In the genomic region with DNA sequence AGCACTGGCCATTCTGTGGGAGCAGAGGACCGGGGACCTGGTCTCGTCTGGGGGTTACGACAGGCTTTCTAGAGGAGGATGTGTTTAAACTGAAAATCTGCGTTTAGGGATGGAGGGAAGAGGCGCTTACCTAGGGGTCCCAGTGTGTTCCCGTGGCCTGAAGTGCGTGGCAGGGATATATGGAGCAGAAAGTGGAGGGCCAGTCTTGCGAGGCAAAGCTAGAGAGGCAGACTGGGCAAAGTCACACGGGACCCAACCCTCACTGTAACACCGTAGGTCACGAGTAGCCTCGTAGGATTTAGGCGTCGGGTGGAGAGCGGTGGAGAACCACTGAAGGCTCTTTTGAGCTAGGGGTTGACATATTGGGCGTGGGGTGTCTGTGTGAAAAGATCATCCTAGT, we compare ENCODE assay signal across 23 cellular contexts. TPM values are rescaled to one million over a fixed set of nuclear protein-coding genes. Genes with fewer than 3 reads are reported as not detected.
DNase-seq lines count a peak whose midpoint lies in the region; ATAC-seq, FAIRE-seq and TF ChIP-seq lines count a peak whose summit lies in the region.
"Had no signal": no experiment of that assay in that cellular context is flagged by ENCODE, and none has a peak within 500 bp of the region (broad histone marks: within the 10 kb centered on the region; RNA-seq: fewer than 3 reads in every experiment).

No MANE protein-coding gene starts in this region.

- no peak overlapping the region for H3K27ac ChIP-seq in CD4-positive, CD25-positive, alpha-beta regulatory T cell (ENCODE audit: insufficient read depth, low read length, poor library complexity, severe bottlenecking)
- H3K27ac ChIP-seq in adrenal gland: peak overlapping the region in 3 of 5 donors; percentile 30 to 68 (median 47)
- H3K27ac ChIP-seq in stomach: no peak overlapping the region
- H3K27ac ChIP-seq: brain microvascular endothelial cell, left lung, upper lobe of left lung, WERI-Rb-1 had no signal

- H3K4me3 Mint-ChIP-seq in activated CD4-positive, alpha-beta memory T cell treated with anti-CD3 and anti-CD28 coated beads, Interleukin-2, amount 10 ng/mL, durations not matched to agents 7 days and 5 days: no peak overlapping the region
- no peak overlapping the region for H3K4me3 Mint-ChIP-seq in activated CD4-positive, alpha-beta memory T cell treated with anti-CD3 and anti-CD28 coated beads for 36 hours
- H3K4me3 Mint-ChIP-seq in CD4-positive, CD25-positive, alpha-beta regulatory T cell: no peak overlapping the region
- no peak overlapping the region for H3K4me3 Mint-ChIP-seq in naive B cell
- H3K4me3 Mint-ChIP-seq: neural progenitor cell; T-helper 2 cell treated with Interferon-gamma antibody and Interleukin-4, amounts not matched to agents 5 μg/mL and 100 μg/mL, for 36 hours had no signal

- no peaks in the 10 kb centered on the region for H3K4me1 ChIP-seq in CD4-positive, CD25-positive, alpha-beta regulatory T cell (ENCODE audit: control insufficient read depth, insufficient read depth, low read length, poor library complexity, severe bottlenecking)
- H3K4me1 ChIP-seq in adrenal gland (replicated peaks in 1 of 2): peaks cover 0 to 15% of the 10 kb centered on the region in 2 donors
- H3K4me1 ChIP-seq in stomach: no peaks in the 10 kb centered on the region
- H3K4me1 ChIP-seq: left lung, neural progenitor cell, upper lobe of left lung had no signal

- H3K27me3 Mint-ChIP-seq in activated CD4-positive, alpha-beta memory T cell treated with anti-CD3 and anti-CD28 coated beads, Interleukin-2, amount 10 ng/mL, durations not matched to agents 7 days and 5 days: no peaks in the 10 kb centered on the region
- H3K27me3 Mint-ChIP-seq in activated CD4-positive, alpha-beta memory T cell treated with anti-CD3 and anti-CD28 coated beads for 36 hours: no peaks in the 10 kb centered on the region
- no peaks in the 10 kb centered on the region for H3K27me3 Mint-ChIP-seq in CD4-positive, CD25-positive, alpha-beta regulatory T cell
- no peaks in the 10 kb centered on the region for H3K27me3 Mint-ChIP-seq in naive B cell

- no peaks in the 10 kb centered on the region for H3K4me1 Mint-ChIP-seq in activated CD4-positive, alpha-beta memory T cell treated with anti-CD3 and anti-CD28 coated beads, Interleukin-2, amount 10 ng/mL, durations not matched to agents 7 days and 5 days
- H3K4me1 Mint-ChIP-seq in activated CD4-positive, alpha-beta memory T cell treated with anti-CD3 and anti-CD28 coated beads for 36 hours (ENCODE audit: low read depth): no peaks in the 10 kb centered on the region
- peaks cover 0 to 15% (median 8%) of the 10 kb centered on the region in 4 donors for H3K4me1 Mint-ChIP-seq in CD4-positive, CD25-positive, alpha-beta regulatory T cell
- H3K4me1 Mint-ChIP-seq in naive B cell: peaks cover 0 to 15% (median 4%) of the 10 kb centered on the region in 3 donors
- H3K4me1 Mint-ChIP-seq: neural progenitor cell had no signal

- TF ChIP-seq CTCF in adrenal gland (IDR thresholded peaks at IDR 0.05) (no peak), stomach (IDR thresholded peaks at IDR 0.05) (no peak)

- H3K36me3 Mint-ChIP-seq in activated CD4-positive, alpha-beta memory T cell treated with anti-CD3 and anti-CD28 coated beads, Interleukin-2, amount 10 ng/mL, durations not matched to agents 7 days and 5 days (ENCODE audit: low read depth): peaks cover 81% of the 10 kb centered on the region
- H3K36me3 Mint-ChIP-seq in activated CD4-positive, alpha-beta memory T cell treated with anti-CD3 and anti-CD28 coated beads for 36 hours: peaks cover 62% of the 10 kb centered on the region
- peaks cover 49% of the 10 kb centered on the region for H3K36me3 Mint-ChIP-seq in CD4-positive, CD25-positive, alpha-beta regulatory T cell
- peaks cover 39 to 43% of the 10 kb centered on the region in 2 donors for H3K36me3 Mint-ChIP-seq in naive B cell

- H3K36me3 ChIP-seq in CD4-positive, CD25-positive, alpha-beta regulatory T cell (ENCODE audit: control insufficient read depth, insufficient read depth, low read length): peaks cover 93% of the 10 kb centered on the region
- peaks cover 0 to 97% of the 10 kb centered on the region in 2 donors for H3K36me3 ChIP-seq in adrenal gland (replicated peaks in 1 of 2)
- H3K36me3 ChIP-seq in stomach: peaks cover 86 to 100% (median 100%) of the 10 kb centered on the region in 4 donors

- peak overlapping the region; percentile 41 for H3K27ac Mint-ChIP-seq in activated CD4-positive, alpha-beta memory T cell treated with anti-CD3 and anti-CD28 coated beads, Interleukin-2, amount 10 ng/mL, durations not matched to agents 7 days and 5 days
- H3K27ac Mint-ChIP-seq in activated CD4-positive, alpha-beta memory T cell treated with anti-CD3 and anti-CD28 coated beads for 36 hours: no peak overlapping the region
- H3K27ac Mint-ChIP-seq in CD4-positive, CD25-positive, alpha-beta regulatory T cell: peak overlapping the region in 2 of 3 donors; percentile 11 to 60
- H3K27ac Mint-ChIP-seq in naive B cell: peak overlapping the region in 4 of 6 donors; percentile 50 to 76 (median 60)
- H3K27ac Mint-ChIP-seq: neural progenitor cell; T-helper 2 cell treated with Interferon-gamma antibody and Interleukin-4, amounts not matched to agents 5 μg/mL and 100 μg/mL, for 36 hours had no signal

- CTCF ChIA-PET in activated CD4-positive, alpha-beta memory T cell treated with anti-CD3 and anti-CD28 coated beads, Interleukin-2, amount 10 ng/mL, durations not matched to agents 7 days and 5 days (lab: Charles Lee): no interaction called here
- CTCF ChIA-PET in activated CD4-positive, alpha-beta memory T cell treated with anti-CD3 and anti-CD28 coated beads for 36 hours (lab: Charles Lee): interaction anchor here (1.7 kb wide), 1 partner anchor 120 kb away, joined by 7 read pairs; no protein-coding TSS in a partner anchor

- no peak for ATAC-seq in CD4-positive, CD25-positive, alpha-beta regulatory T cell (ENCODE audit: low read depth in 2 of 2)
- no peak for ATAC-seq in naive B cell (ENCODE audit: low read depth in 2 of 2)
- ATAC-seq: left lung had no signal

- TF ChIP-seq EP300 in stomach (IDR thresholded peaks at IDR 0.05): no peak

- POLR2A ChIA-PET in activated CD4-positive, alpha-beta memory T cell treated with anti-CD3 and anti-CD28 coated beads, Interleukin-2, amount 10 ng/mL, durations not matched to agents 7 days and 5 days (lab: Charles Lee): no interaction called here
- POLR2A ChIA-PET in activated CD4-positive, alpha-beta memory T cell treated with anti-CD3 and anti-CD28 coated beads for 36 hours (lab: Charles Lee): no interaction called here

- TF ChIP-seq POLR2A in adrenal gland (IDR thresholded peaks at IDR 0.05): no peak
- TF ChIP-seq POLR2A in stomach (IDR thresholded peaks at IDR 0.05): no peak

- WGBS in adrenal gland, 4 donors: 82 to 94% (median 90%) methylated on average over 16 of the region's 16 CpGs
- WGBS in stomach, 5 donors: 93 to 96% (median 94%) methylated on average over 16 of the region's 16 CpGs

- no peaks in the 10 kb centered on the region for H3K9me3 Mint-ChIP-seq in activated CD4-positive, alpha-beta memory T cell treated with anti-CD3 and anti-CD28 coated beads, Interleukin-2, amount 10 ng/mL, durations not matched to agents 7 days and 5 days
- H3K9me3 Mint-ChIP-seq in activated CD4-positive, alpha-beta memory T cell treated with anti-CD3 and anti-CD28 coated beads for 36 hours: no peaks in the 10 kb centered on the region
- no peaks in the 10 kb centered on the region for H3K9me3 Mint-ChIP-seq in CD4-positive, CD25-positive, alpha-beta regulatory T cell
- no peaks in the 10 kb centered on the region for H3K9me3 Mint-ChIP-seq in naive B cell
- H3K9me3 Mint-ChIP-seq: neural progenitor cell; T-helper 2 cell treated with Interferon-gamma antibody and Interleukin-4, amounts not matched to agents 5 μg/mL and 100 μg/mL, for 36 hours had no signal

- intact Hi-C loops in activated CD4-positive, alpha-beta memory T cell treated with anti-CD3 and anti-CD28 coated beads for 36 hours (cut with micrococcal nuclease): no loop called here
- intact Hi-C loops in adrenal gland (cut with DNase I): loop anchor here (5.0 to 10.0 kb wide), 2 partner anchors 48 to 75 kb away; partner anchors contain the start of gene PRRC2B (in 1 of the 2)
- intact Hi-C loops in stomach (cut with DNase I; ENCODE audit: low total_unique reads): no loop called here

- no peak for FAIRE-seq in HTR-8/SVneo (lab: Jason Lieb, UNC)
- FAIRE-seq: A204.1, endometrium, GM18507 had no signal

- DNase-seq in activated CD4-positive, alpha-beta memory T cell treated with anti-CD3 and anti-CD28 coated beads, Interleukin-2, amount 10 ng/mL, durations not matched to agents 7 days and 5 days: no peak
- DNase-seq in activated CD4-positive, alpha-beta memory T cell treated with anti-CD3 and anti-CD28 coated beads for 36 hours: no peak
- no peak for DNase-seq in CD4-positive, CD25-positive, alpha-beta regulatory T cell
- DNase-seq in adrenal gland (no peak), naive B cell (no peak), HTR-8/SVneo (ENCODE audit: insufficient read length, low spot score) (no peak), DMS53 treated with DMSO at 0.1 percent for 48 hours (lab: John Stamatoyannopoulos, UW; ENCODE audit: unreplicated experiment) (no peak), stomach (no peak)
- DNase-seq: AML-193, brain microvascular endothelial cell, DMS79 treated with DMSO at 0.1 percent for 48 hours, Karpas-422, left lung, NCI-H146, NCI-H446 treated with DMSO at 0.1 percent for 48 hours, WERI-Rb-1 had no signal

- no peaks in the 10 kb centered on the region for H3K9me3 ChIP-seq in CD4-positive, CD25-positive, alpha-beta regulatory T cell (ENCODE audit: control insufficient read depth in 2 of 2, low read length in 2 of 2)
- no peaks in the 10 kb centered on the region for H3K9me3 ChIP-seq in adrenal gland (replicated peaks in 1 of 3)
- no peaks in the 10 kb centered on the region for H3K9me3 ChIP-seq in stomach
- H3K9me3 ChIP-seq: left lung, prostate gland, upper lobe of left lung had no signal

- H3K4me3 ChIP-seq in CD4-positive, CD25-positive, alpha-beta regulatory T cell (ENCODE audit: low read depth, low read length): no peak overlapping the region
- H3K4me3 ChIP-seq in adrenal gland (no peak overlapping the region), stomach (no peak overlapping the region)
- H3K4me3 ChIP-seq: left lung, neural progenitor cell, prostate gland, upper lobe of left lung had no signal

- no peaks in the 10 kb centered on the region for H3K27me3 ChIP-seq in CD4-positive, CD25-positive, alpha-beta regulatory T cell (ENCODE audit: control insufficient read depth, insufficient read depth, low read length)
- H3K27me3 ChIP-seq in adrenal gland (no peaks in the 10 kb centered on the region), stomach (no peaks in the 10 kb centered on the region)
- H3K27me3 ChIP-seq: brain microvascular endothelial cell, left lung, neural progenitor cell, upper lobe of left lung had no signal

RNA-seq across cellular contexts. Expression of gene POMT1, which starts 32.8 kb away (rescaled TPM):
- total RNA-seq in activated CD4-positive, alpha-beta memory T cell treated with anti-CD3 and anti-CD28 coated beads, Interleukin-2, amount 10 ng/mL, durations not matched to agents 7 days and 5 days: 10 to 100 TPM; 52.5 to 53.8 TPM
- total RNA-seq in activated CD4-positive, alpha-beta memory T cell treated with anti-CD3 and anti-CD28 coated beads for 36 hours: 10 to 100 TPM; 42.8 to 43.2 TPM
- 52.3 TPM for total RNA-seq in CD4-positive, CD25-positive, alpha-beta regulatory T cell
- 10 to 100 TPM; 13.2 to 16.1 (median 14.4) TPM for polyA plus RNA-seq in CD4-positive, CD25-positive, alpha-beta regulatory T cell
- 10 to 100 TPM; 21.3 to 47.5 (median 32.2) TPM for total RNA-seq in adrenal gland
- 10 to 100 TPM; 10.1 to 60.9 (median 59.5) TPM for polyA plus RNA-seq in adrenal gland
- polyA plus RNA-seq in naive B cell (ENCODE audit: low read depth in 6 of 6): 1 to 10 TPM in 5 of 6 donors, under 1 TPM in 1; 0.75 to 7.4 (median 3.7) TPM
- total RNA-seq in stomach: 10 to 100 TPM in 3 of 5 donors, 1 to 10 TPM in 2; 3.5 to 59.7 (median 15.4) TPM
- polyA plus RNA-seq in stomach: 10 to 100 TPM in 2 of 3 donors, 1 to 10 TPM in 1; 8.7 to 20.3 (median 18.0) TPM

Comparison
In these comparisons a context has a peak if more than half of its experiments do, and no peak if none do; other contexts are left out.
1. H3K27ac ChIP-seq: peak in adrenal gland (3 of 5); none in CD4-positive, CD25-positive, alpha-beta regulatory T cell (single experiment) and stomach (0 of 5).
2. intact Hi-C loops: an anchor here in adrenal gland (5.0 to 10.0 kb wide); none called in activated CD4-positive, alpha-beta memory T cell treated with anti-CD3 and anti-CD28 coated beads for 36 hours and stomach.